Comparison of ENCODE assay signal across 8 cellular contexts in the genomic region with DNA sequence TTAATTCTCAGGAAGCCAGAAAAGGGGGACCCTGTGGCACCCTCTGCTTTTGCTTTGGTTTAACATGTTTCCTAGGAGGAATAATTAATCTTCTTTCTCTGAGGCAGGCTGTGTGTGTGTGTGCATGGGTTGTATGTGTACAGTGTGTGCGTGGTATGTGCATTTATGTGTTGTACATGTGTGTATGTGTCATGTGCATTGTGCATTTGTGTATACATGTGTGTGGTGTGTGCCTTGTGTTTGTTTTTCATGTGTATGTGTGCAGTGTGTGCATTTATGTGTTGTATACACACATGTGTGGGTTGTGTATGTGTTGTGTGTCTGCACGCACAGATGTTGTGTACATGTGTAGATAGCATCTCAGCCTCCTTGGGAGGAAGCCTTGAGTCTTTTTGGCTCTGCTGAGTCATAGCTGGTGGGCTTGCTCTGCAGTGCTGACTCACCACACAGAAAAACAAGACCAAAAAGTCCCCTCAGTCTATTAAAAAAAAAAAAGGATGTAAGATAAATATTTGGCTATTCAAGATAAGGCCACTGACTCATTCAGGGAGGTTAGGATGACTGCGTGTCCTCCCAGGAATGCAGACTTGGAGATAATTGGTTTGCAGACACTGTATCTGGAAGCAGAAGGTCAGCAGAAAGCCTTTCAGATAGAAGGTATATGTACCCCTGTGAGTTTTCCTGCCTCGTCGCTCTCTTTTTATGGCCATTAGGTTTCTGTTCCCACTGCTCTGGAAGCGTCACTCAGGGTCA. TPM values are rescaled to one million over a fixed set of nuclear protein-coding genes. Genes with fewer than 3 reads are reported as not detected.
DNase-seq lines count a peak whose midpoint lies in the region; ATAC-seq, FAIRE-seq and TF ChIP-seq lines count a peak whose summit lies in the region.

No MANE protein-coding gene starts in this region.

- peaks cover 46 to 60% of the 10 kb centered on the region in 2 experiments for H3K4me1 ChIP-seq in K562 (replicated peaks in 1 of 2; ENCODE audit: control insufficient read depth in 2 of 2, insufficient read depth in 2 of 2, low read length in 2 of 2)

- FAIRE-seq in K562 (lab: Jason Lieb, UNC): peak; percentile 96

- H3K9me3 ChIP-seq in K562 (replicated peaks; ENCODE audit: control insufficient read depth, insufficient read depth, low read depth, low read length): no peaks in the 10 kb centered on the region

- 11% methylated on average over 6 of the region's 6 CpGs for WGBS in K562 (ENCODE audit: insufficient coverage, low coverage, missing lambda C conversion rate)

- intact Hi-C loops in K562 (cut with micrococcal nuclease): loop anchor here (2.0 kb wide), 1 partner anchor 57 kb away; no protein-coding TSS in a partner anchor

- H3K9ac ChIP-seq in K562 (ENCODE audit: insufficient read depth in 1 of 2, low read depth in 2 of 2, low read length in 2 of 2): peak overlapping the region; percentile 57 to 84; a peak in 3 of 4 replicates

- no peak for TF ChIP-seq POLR2A in K562 (conservative IDR thresholded peaks at IDR 0.05)

- peaks cover 20% of the 10 kb centered on the region for H3K36me3 ChIP-seq in K562 (ENCODE audit: control insufficient read depth, insufficient read depth, low read length)

- H3K4me3 ChIP-seq in AG10803 (ENCODE audit: low read length) (no peak overlapping the region), K562 (no peak overlapping the region)

- peaks cover 6% of the 10 kb centered on the region for H3K9me1 ChIP-seq in K562 (ENCODE audit: control insufficient read depth, insufficient read depth, low read length)

- H3K27ac ChIP-seq in K562 (ENCODE audit: extremely low read depth, low read depth, low read length) (peak overlapping the region; percentile 80), layer of hippocampus (ENCODE audit: low read depth, low read length) (peak overlapping the region; percentile 22), temporal lobe (ENCODE audit: low read depth, low read length) (peak overlapping the region; percentile 81)

- peak; percentile 18 to 19; a peak in 2 of 4 replicates for TF ChIP-seq RAD21 in K562 (CRISPR knock-in tag; conservative IDR thresholded peaks at IDR 0.05 in 1 of 2, IDR thresholded peaks at IDR 0.05 in 1 of 2)

- peak overlapping the region; percentile 18 for H2AFZ ChIP-seq in K562 (ENCODE audit: low read depth, low read length)

- H4K20me1 ChIP-seq in K562 (replicated peaks; ENCODE audit: control insufficient read depth, insufficient read depth, low read length): no peaks in the 10 kb centered on the region

- in situ Hi-C loops in K562 (cut with MboI): no loop called here

- peak; percentile 90 for DNase-seq in AG10803 (ENCODE audit: low read depth)
- DNase-seq in OCI-M1 (lab: John Stamatoyannopoulos, UW): peak; percentile 94
- DNase-seq in K562 (ENCODE audit: extremely low read depth in 1 of 4, low spot score in 3 of 4): peak; percentile 89 to 95 (median 94)
- no peak for DNase-seq in putamen (ENCODE audit: low spot score)

- TF ChIP-seq CTCF in AG10803 (conservative IDR thresholded peaks at IDR 0.05; ENCODE audit: low read length) (no peak), K562 (IDR thresholded peaks at IDR 0.05 in 2 of 3, conservative IDR thresholded peaks at IDR 0.05 in 1 of 3; ENCODE audit: insufficient read depth in 2 of 3, low read depth in 1 of 3, low read length in 3 of 3) (peak in 1 of 3 experiments; percentile 5; a peak in 1 of 6 replicates)

- peak overlapping the region; percentile 79 for H3K4me2 ChIP-seq in K562 (ENCODE audit: insufficient read depth, low read length)

- POLR2A ChIA-PET in K562 (lab: Yijun Ruan, JAX): interaction anchor here (0.5 to 4.3 kb wide), 10 partner anchors 9 to 60 kb away, joined by 3 to 19 read pairs (median 3); no protein-coding TSS in a partner anchor

- peaks cover 8% of the 10 kb centered on the region; the same call in 2 of the 3 replicates for H3K79me2 ChIP-seq in K562 (ENCODE audit: control insufficient read depth, insufficient read depth, low read length)

- peak; percentile 40 for ATAC-seq in GM21576 (IDR thresholded peaks at IDR 0.05; ENCODE audit: unreplicated experiment)
- ATAC-seq in K562: peak; percentile 76
- ATAC-seq in HG03571 (IDR thresholded peaks at IDR 0.05; ENCODE audit: unreplicated experiment): no peak

- CTCF ChIA-PET in K562 (lab: Yijun Ruan, JAX; ENCODE audit: low intra/inter-chr PET ratio): no interaction called here

- H3K27me3 ChIP-seq in K562 (ENCODE audit: control insufficient read depth in 2 of 2, insufficient read depth in 2 of 2, low read length in 2 of 2) (no peaks in the 10 kb centered on the region), layer of hippocampus (ENCODE audit: control insufficient read depth, insufficient read depth, low read length) (no peaks in the 10 kb centered on the region)

- BruUV-seq in K562 (replicated peaks; lab: Mats Ljungman, UMichigan): no TSS peak

- TF ChIP-seq EP300 in K562 (IDR thresholded peaks at IDR 0.05; ENCODE audit: low read length): peak; percentile 97

TF ChIP-seq in K562, 482 proteins besides CTCF, POLR2A, EP300 and RAD21 (continues in another document):
- TF ChIP-seq, protein P1, sequence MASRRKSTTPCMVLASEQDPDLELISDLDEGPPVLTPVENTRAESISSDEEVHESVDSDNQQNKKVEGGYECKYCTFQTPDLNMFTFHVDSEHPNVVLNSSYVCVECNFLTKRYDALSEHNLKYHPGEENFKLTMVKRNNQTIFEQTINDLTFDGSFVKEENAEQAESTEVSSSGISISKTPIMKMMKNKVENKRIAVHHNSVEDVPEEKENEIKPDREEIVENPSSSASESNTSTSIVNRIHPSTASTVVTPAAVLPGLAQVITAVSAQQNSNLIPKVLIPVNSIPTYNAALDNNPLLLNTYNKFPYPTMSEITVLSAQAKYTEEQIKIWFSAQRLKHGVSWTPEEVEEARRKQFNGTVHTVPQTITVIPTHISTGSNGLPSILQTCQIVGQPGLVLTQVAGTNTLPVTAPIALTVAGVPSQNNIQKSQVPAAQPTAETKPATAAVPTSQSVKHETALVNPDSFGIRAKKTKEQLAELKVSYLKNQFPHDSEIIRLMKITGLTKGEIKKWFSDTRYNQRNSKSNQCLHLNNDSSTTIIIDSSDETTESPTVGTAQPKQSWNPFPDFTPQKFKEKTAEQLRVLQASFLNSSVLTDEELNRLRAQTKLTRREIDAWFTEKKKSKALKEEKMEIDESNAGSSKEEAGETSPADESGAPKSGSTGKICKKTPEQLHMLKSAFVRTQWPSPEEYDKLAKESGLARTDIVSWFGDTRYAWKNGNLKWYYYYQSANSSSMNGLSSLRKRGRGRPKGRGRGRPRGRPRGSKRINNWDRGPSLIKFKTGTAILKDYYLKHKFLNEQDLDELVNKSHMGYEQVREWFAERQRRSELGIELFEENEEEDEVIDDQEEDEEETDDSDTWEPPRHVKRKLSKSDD (conservative IDR thresholded peaks at IDR 0.05; ENCODE audit: low read length): no peak
- TF ChIP-seq GABPA (tag; conservative IDR thresholded peaks at IDR 0.05; ENCODE audit: low read depth) (peak; percentile 15; the same call in 1 of the 2 replicates), NR2C2 (CRISPR knock-in tag; IDR thresholded peaks at IDR 0.05) (peak; percentile 47; the same call in 1 of the 2 replicates), NR2C2 (tag; IDR thresholded peaks at IDR 0.05) (peak; percentile 32; the same call in 1 of the 2 replicates)

RNA-seq across cellular contexts. Expression of a gene that starts 58.6 kb away (rescaled TPM):
- total RNA-seq in K562 (2011; cell fraction: chromatin; rRNA removed; ENCODE audit: low replicate concordance): 70.0 and 111 TPM in 2 replicates
- total RNA-seq in K562 (2011; cell fraction: nucleolus; rRNA removed): 56.6 and 62.9 TPM in 2 replicates
- 49.5 and 50.1 TPM in 2 replicates for total RNA-seq in K562 (2011; cell fraction: nucleoplasm; rRNA removed)
- total RNA-seq in K562 (2014; rRNA removed) (15.7 and 17.8 TPM in 2 replicates), K562 (2014; rRNA removed; fragmentation: Illumina TruSeq; extraction: Trizol) (19.5 and 22.7 TPM in 2 replicates), K562 (2015; rRNA removed; fragmentation: Illumina TruSeq; extraction: Trizol) (12.5 and 13.6 TPM in 2 replicates), K562 (2021) (24.7 and 27.7 TPM in 2 replicates), temporal lobe (6.6 TPM)
- polyA plus RNA-seq in K562 (2011; rRNA removed) (17.1 and 21.6 TPM in 2 replicates), K562 (2014; fragmentation: Illumina TruSeq; extraction: Trizol) (22.9 and 26.1 TPM in 2 replicates), K562 (2014; fragmentation: Nextera tagmentation; extraction: Ambion mirVana) (1 to 10 TPM; 3.0 to 3.3 TPM), K562 (2014; rRNA removed) (13.7 and 16.9 TPM in 2 replicates)
- polyA plus RNA-seq in K562 (2011; cell fraction: cytosol; rRNA removed): 18.3 and 24.0 TPM in 2 replicates
- polyA plus RNA-seq in K562 (2011; cell fraction: nucleus; rRNA removed): 28.6 and 33.9 TPM in 2 replicates
- 15.0 and 17.4 TPM in 2 replicates for polyA plus RNA-seq in K562 (2012)
- 24.2 and 30.1 TPM in 2 replicates for polyA minus RNA-seq in K562 (2011; rRNA and poly(A)+ RNA removed)
- 19.8 and 20.9 TPM in 2 replicates for polyA minus RNA-seq in K562 (2011; cell fraction: cytosol; rRNA and poly(A)+ RNA removed)
- 18.7 and 22.3 TPM in 2 replicates for polyA minus RNA-seq in K562 (2011; cell fraction: nucleus; rRNA and poly(A)+ RNA removed)

Comparison
In these comparisons a context has a peak if more than half of its experiments do, and no peak if none do; other contexts are left out.
1. H3K27ac ChIP-seq: peak in every context shown above with its lines; median percentile 81 in temporal lobe; 80 in K562; 22 in layer of hippocampus.